ENCODE assay signal across 8 cellular contexts in genomic region chr22:37559901-37560681, GRCh38. TPM values are rescaled to one million over a fixed set of nuclear protein-coding genes. Genes with fewer than 3 reads are reported as not detected.
DNase-seq lines count a peak whose midpoint lies in the region; ATAC-seq, FAIRE-seq and TF ChIP-seq lines count a peak whose summit lies in the region.

Gene CDC42EP1 (plus strand): TSS chr22:37560480. CDS start chr22:37566350, 5,870 bp downstream.

- ATAC-seq in memory B cell (ENCODE audit: low read depth): peak; percentile 20
- ATAC-seq in GM19328 (IDR thresholded peaks at IDR 0.05; ENCODE audit: unreplicated experiment): no peak
- ATAC-seq in GM21619 (IDR thresholded peaks at IDR 0.05; ENCODE audit: unreplicated experiment): no peak

- CTCF ChIA-PET in CD4-positive, alpha-beta memory T cell (lab: Charles Lee; ENCODE audit: partially characterized antibody): interaction anchor here (0.7 to 21.0 kb wide), 2 partner anchors 15 to 819 kb away, joined by 3 to 523 read pairs; no protein-coding TSS in a partner anchor

- no peak for DNase-seq in CD4-positive, alpha-beta memory T cell
- DNase-seq in RKO (ENCODE audit: low spot score) (peak; percentile 60), memory B cell (ENCODE audit: low spot score in 2 of 2) (peak in 1 of 2 donors; percentile 31), GM12892 (ENCODE audit: insufficient read length) (no peak)

- no peaks in the 10 kb centered on the region for H3K36me3 Mint-ChIP-seq in CD4-positive, alpha-beta memory T cell
- H3K36me3 Mint-ChIP-seq in memory B cell: no peaks in the 10 kb centered on the region

- H3K9me3 Mint-ChIP-seq in CD4-positive, alpha-beta memory T cell: no peaks in the 10 kb centered on the region
- no peaks in the 10 kb centered on the region for H3K9me3 Mint-ChIP-seq in memory B cell

- peaks cover 4 to 32% (median 14%) of the 10 kb centered on the region in 4 donors for H3K4me1 Mint-ChIP-seq in CD4-positive, alpha-beta memory T cell
- H3K4me1 Mint-ChIP-seq in memory B cell: peaks cover 13% of the 10 kb centered on the region

- peaks cover 27 to 43% of the 10 kb centered on the region in 2 donors for H3K27me3 Mint-ChIP-seq in CD4-positive, alpha-beta memory T cell
- peaks cover 20% of the 10 kb centered on the region for H3K27me3 Mint-ChIP-seq in memory B cell

- no peak for FAIRE-seq in GM12892 (lab: Jason Lieb, UNC)

- no peaks in the 10 kb centered on the region for H3K36me3 ChIP-seq in CD4-positive, alpha-beta memory T cell (ENCODE audit: insufficient read depth, low read length)
- no peaks in the 10 kb centered on the region for H3K36me3 ChIP-seq in thymus (ENCODE audit: control insufficient read depth, insufficient read depth)

- POLR2A ChIA-PET in CD4-positive, alpha-beta memory T cell (lab: Charles Lee; ENCODE audit: partially characterized antibody): no interaction called here

- WGBS in thymus: 13% methylated on average over 85 of the region's 85 CpGs

- H3K27ac Mint-ChIP-seq in CD4-positive, alpha-beta memory T cell: no peak within 1 kb of the TSS
- peak within 1 kb of the TSS; percentile 28 for H3K27ac Mint-ChIP-seq in memory B cell

- H3K4me3 Mint-ChIP-seq in CD4-positive, alpha-beta memory T cell: peak within 1 kb of the TSS in 6 of 8 donors; percentile 47 to 72 (median 64)
- peak within 1 kb of the TSS; percentile 62 for H3K4me3 Mint-ChIP-seq in memory B cell

- H3K27ac ChIP-seq in CD4-positive, alpha-beta memory T cell (ENCODE audit: low read depth, low read length): no peak within 1 kb of the TSS
- H3K27ac ChIP-seq in thymus (ENCODE audit: low read depth): peak within 1 kb of the TSS; percentile 79

- no peaks in the 10 kb centered on the region for H3K9me3 ChIP-seq in CD4-positive, alpha-beta memory T cell (ENCODE audit: control insufficient read depth in 1 of 2, low read length in 2 of 2)
- peaks cover 2% of the 10 kb centered on the region for H3K9me3 ChIP-seq in thymus (ENCODE audit: control insufficient read depth)

- H3K4me3 ChIP-seq in CD4-positive, alpha-beta memory T cell (ENCODE audit: low read length in 2 of 2): peak within 1 kb of the TSS in 1 of 2 donors; percentile 27
- H3K4me3 ChIP-seq in thymus (ENCODE audit: low read length): peak within 1 kb of the TSS; percentile 34

- in situ Hi-C loops in endometrial microvascular endothelial cells (cut with HindIII; ENCODE audit: inconsistent ontology term, low pct_unique_long_range_greater_than_20kb, low sequenced_read_pairs): no loop called here

- TF ChIP-seq POLR2A in GM12892 (IDR thresholded peaks at IDR 0.05; ENCODE audit: low read depth, low read length): no peak

- H3K27me3 ChIP-seq in CD4-positive, alpha-beta memory T cell (ENCODE audit: insufficient read depth, low read length): peaks cover 28% of the 10 kb centered on the region
- peaks cover 55% of the 10 kb centered on the region for H3K27me3 ChIP-seq in thymus (ENCODE audit: control insufficient read depth, insufficient read depth)

- intact Hi-C loops in CD4-positive, alpha-beta memory T cell (cut with micrococcal nuclease): no loop called here

- peaks cover 18% of the 10 kb centered on the region for H3K4me1 ChIP-seq in CD4-positive, alpha-beta memory T cell (ENCODE audit: insufficient read depth, low read length)
- no peaks in the 10 kb centered on the region for H3K4me1 ChIP-seq in thymus (ENCODE audit: control insufficient read depth, insufficient read depth, low read length)

RNA-seq across cellular contexts. Expression of gene CDC42EP1, which starts in this region (rescaled TPM):
- not detected for total RNA-seq in CD4-positive, alpha-beta memory T cell
- not detected for polyA plus RNA-seq in CD4-positive, alpha-beta memory T cell
- 72.2 TPM for total RNA-seq in endometrial microvascular endothelial cells (ENCODE audit: inconsistent ontology term)
- 5.8 TPM for polyA plus RNA-seq in thymus
- polyA plus RNA-seq in GM12892 (2012; ENCODE audit: missing spikeins): not detected

Comparison
In these comparisons a context has a peak if more than half of its experiments do, and no peak if none do; other contexts are left out.
1. RNA of gene CDC42EP1 (total RNA-seq): 72.2 TPM in endometrial microvascular endothelial cells (single experiment); not detected in CD4-positive, alpha-beta memory T cell; every median in the first group is over 10 times any median in the second.